Comparison of ENCODE assay signal across 19 cellular contexts in genomic region chr11:77882396-77882795, GRCh38.
"Had no signal": no experiment of that assay in that cellular context is flagged by ENCODE, and none has a peak within 500 bp of the region (broad histone marks: within the 10 kb centered on the region; RNA-seq: fewer than 3 reads in every experiment).

No MANE protein-coding gene starts in this region.

- H3K4me3 ChIP-seq: colonic mucosa, esophagus squamous epithelium, hepatocyte, psoas muscle, right lobe of liver, spleen, stomach had no signal

- H3K27ac ChIP-seq: colonic mucosa, esophagus squamous epithelium, hepatocyte, psoas muscle, right lobe of liver, stomach had no signal

- H3K27me3 ChIP-seq: colonic mucosa, esophagus squamous epithelium, hepatocyte, right lobe of liver, spleen, stomach had no signal

- H3K4me1 ChIP-seq: colonic mucosa, right lobe of liver had no signal

- H3K9me3 ChIP-seq: colonic mucosa, esophagus squamous epithelium, psoas muscle, right lobe of liver, spleen, stomach had no signal

- H3K27ac Mint-ChIP-seq: nephron progenitor cell had no signal

- DNase-seq: colonic mucosa; dermis blood vessel endothelial cell; esophagus squamous epithelium; foreskin melanocyte; head of caudate nucleus; left colon; left ventricle myocardium superior; naive thymus-derived CD4-positive, alpha-beta T cell; nephron progenitor cell; psoas muscle; retina; right lobe of liver; spleen; stimulated activated CD4-positive, alpha-beta T cell treated with anti-CD3 and anti-CD28 coated beads, Interleukin-15, amount 100 ng/mL, for 24 hours; stimulated activated CD4-positive, alpha-beta T cell treated with anti-CD3 and anti-CD28 coated beads, Interleukin-1b, Interleukin-23, amount 100 ng/mL, for 48 hours; stimulated activated CD4-positive, alpha-beta T cell treated with anti-CD3 and anti-CD28 coated beads, Interleukin-4, amount 100 ng/mL, for 24 hours; stimulated activated naive CD4-positive, alpha-beta T cell; stomach had no signal

- H3K27me3 Mint-ChIP-seq: naive thymus-derived CD4-positive, alpha-beta T cell had no signal

- H3K4me3 Mint-ChIP-seq: naive thymus-derived CD4-positive, alpha-beta T cell; nephron progenitor cell had no signal

- ATAC-seq: left colon; left ventricle myocardium superior; naive thymus-derived CD4-positive, alpha-beta T cell; psoas muscle; right lobe of liver had no signal

- H3K9me3 Mint-ChIP-seq: nephron progenitor cell had no signal
